20 cellular contexts compared by ENCODE assay signal in genomic region chr11:106409201-106409600, GRCh38.
"Had no signal": no experiment of that assay in that cellular context is flagged by ENCODE, and none has a peak within 500 bp of the region (broad histone marks: within the 10 kb centered on the region; RNA-seq: fewer than 3 reads in every experiment).

No MANE protein-coding gene starts in this region.

- H2AFZ ChIP-seq: neural progenitor cell had no signal

- H3K4me1 ChIP-seq: left lung, neural progenitor cell, stomach, suprapubic skin, tibial nerve had no signal

- H3K4me2 ChIP-seq: neural progenitor cell, smooth muscle cell had no signal

- H3K27ac ChIP-seq: left lung, neural progenitor cell, stomach, suprapubic skin, tibial nerve had no signal

- H3K4me3 ChIP-seq: left lung, lung, neural progenitor cell, smooth muscle cell, stomach, suprapubic skin, tibial nerve had no signal

- H3K36me3 ChIP-seq: left lung, neural progenitor cell, stomach, suprapubic skin, tibial nerve had no signal

- ATAC-seq: left lung; naive thymus-derived CD8-positive, alpha-beta T cell; sciatic nerve; stimulated activated memory B cell treated with anti-CD40 and anti-IgM and Interleukin-4, amounts not matched to agents 10 μg/mL and 1 μg/mL and 100 μg/mL, for 72 hours; WTC11 had no signal

- H3K9me3 ChIP-seq: left lung, stomach, suprapubic skin, tibial nerve had no signal

- DNase-seq: activated gamma-delta T cell treated with Interleukin-2 at 50 U/mL for 16 hours; activated T-cell treated with anti-CD3 and anti-CD28 coated beads, Interleukin-2, amount 50 U/mL, for 1 hour; anterior cingulate cortex; central memory CD4-positive, alpha-beta T cell; effector memory CD4-positive, alpha-beta T cell; kidney; left lung; naive thymus-derived CD8-positive, alpha-beta T cell; posterior cingulate gyrus; stimulated activated CD4-positive, alpha-beta T cell treated with anti-CD3 and anti-CD28 coated beads, Interleukin-15, amount 100 ng/mL, for 24 hours; stomach; T1000 had no signal

- H3K9ac ChIP-seq: neural progenitor cell had no signal

- H3K27me3 ChIP-seq: left lung, neural progenitor cell, stomach, suprapubic skin, tibial nerve had no signal
